Comparison of ENCODE assay signal across 16 cellular contexts in genomic region chr10:14536269-14536903, GRCh38.
DNase-seq lines count a peak whose midpoint lies in the region; ATAC-seq and TF ChIP-seq lines count a peak whose summit lies in the region.
"Had no signal": no experiment of that assay in that cellular context is flagged by ENCODE, and none has a peak within 500 bp of the region (broad histone marks: within the 10 kb centered on the region; RNA-seq: fewer than 3 reads in every experiment).

No MANE protein-coding gene starts in this region.

- peaks cover 5 to 18% of the 10 kb centered on the region in 2 donors for H3K36me3 Mint-ChIP-seq in activated naive CD4-positive, alpha-beta T cell treated with anti-CD3 and anti-CD28 coated beads, Interleukin-2, amount 50 U/mL, for 72 hours
- peaks cover 51% of the 10 kb centered on the region for H3K36me3 Mint-ChIP-seq in activated naive CD4-positive, alpha-beta T cell treated with anti-CD3 and anti-CD28 coated beads, Interleukin-2, amount 10 ng/mL, durations not matched to agents 7 days and 5 days

- CTCF ChIA-PET in activated naive CD4-positive, alpha-beta T cell treated with anti-CD3 and anti-CD28 coated beads, Interleukin-2, amount 10 ng/mL, durations not matched to agents 7 days and 5 days (lab: Charles Lee), result interaction anchor here (0.9 to 4.6 kb wide), 21 partner anchors 8 to 334 kb away, joined by 3 to 47 read pairs (median 4); no protein-coding TSS in a partner anchor

- TF ChIP-seq POLR2A in right lobe of liver (IDR thresholded peaks at IDR 0.05), result no peak

- H3K36me3 ChIP-seq in right lobe of liver (peaks cover 0 to 9% (median 0%) of the 10 kb centered on the region in 4 donors), thoracic aorta (no peaks in the 10 kb centered on the region)

- H3K27ac ChIP-seq in coronary artery, result peak overlapping the region; percentile 15 to 61
- H3K27ac ChIP-seq in right lobe of liver, result peak overlapping the region; percentile 65 to 77 (median 74)
- peak overlapping the region; percentile 46 to 69 for H3K27ac ChIP-seq in thoracic aorta
- H3K27ac ChIP-seq: BLaER1, foreskin keratinocyte had no signal

- H3K9me3 ChIP-seq in right lobe of liver, result no peaks in the 10 kb centered on the region
- no peaks in the 10 kb centered on the region for H3K9me3 ChIP-seq in thoracic aorta
- H3K9me3 ChIP-seq: BLaER1 had no signal

- H3K4me3 Mint-ChIP-seq in activated naive CD4-positive, alpha-beta T cell treated with anti-CD3 and anti-CD28 coated beads, Interleukin-2, amount 10 ng/mL, durations not matched to agents 7 days and 5 days, result no peak overlapping the region
- H3K4me3 Mint-ChIP-seq: activated naive CD8-positive, alpha-beta T cell treated with anti-CD3 and anti-CD28 coated beads for 36 hours; activated T-cell treated with anti-CD3 and anti-CD28 coated beads, Interleukin-2, amount 50 U/mL, for 72 hours; brain; nephron had no signal

- TF ChIP-seq CTCF in coronary artery (IDR thresholded peaks at IDR 0.05) (no peak), right lobe of liver (IDR thresholded peaks at IDR 0.05) (no peak), thoracic aorta (IDR thresholded peaks at IDR 0.05) (no peak)

- H3K4me3 ChIP-seq in coronary artery (peak overlapping the region; percentile 33), right lobe of liver (peak overlapping the region in 1 of 3 donors; percentile 4), thoracic aorta (peak overlapping the region; percentile 58)
- H3K4me3 ChIP-seq: BLaER1 had no signal

- no peak for ATAC-seq in activated naive CD4-positive, alpha-beta T cell treated with anti-CD3 and anti-CD28 coated beads, Interleukin-2, amount 50 U/mL, for 72 hours
- ATAC-seq in right lobe of liver (peak; percentile 22 to 65 (median 52)), thoracic aorta (ENCODE audit: insufficient number of reproducible peaks, low FRiP score, low read depth) (peak; percentile 59), HG03571 (IDR thresholded peaks at IDR 0.05; ENCODE audit: unreplicated experiment) (no peak), HG02840 (IDR thresholded peaks at IDR 0.05; ENCODE audit: low FRiP score, unreplicated experiment) (no peak)

- DNase-seq in activated naive CD4-positive, alpha-beta T cell treated with anti-CD3 and anti-CD28 coated beads, Interleukin-2, amount 50 U/mL, for 72 hours (ENCODE audit: low spot score in 2 of 2), result no peak
- no peak for DNase-seq in activated naive CD4-positive, alpha-beta T cell treated with anti-CD3 and anti-CD28 coated beads, Interleukin-2, amount 10 ng/mL, durations not matched to agents 7 days and 5 days
- no peak for DNase-seq in coronary artery (ENCODE audit: low spot score)
- no peak for DNase-seq in right lobe of liver
- DNase-seq in thoracic aorta (ENCODE audit: low spot score), result no peak
- DNase-seq in NCI-H187 treated with DMSO at 0.1 percent for 48 hours (lab: John Stamatoyannopoulos, UW), result no peak
- DNase-seq: DMS 273 treated with DMSO at 0.1 percent for 48 hours, NCI-H2171 had no signal

- 42% methylated on average over 13 of the region's 13 CpGs for WGBS in right lobe of liver (ENCODE audit: insufficient coverage, low coverage, low lambda C conversion rate, missing lambda C conversion rate)

- intact Hi-C loops in right lobe of liver (cut with DNase I), result no loop called here

- H3K27me3 Mint-ChIP-seq in activated naive CD4-positive, alpha-beta T cell treated with anti-CD3 and anti-CD28 coated beads, Interleukin-2, amount 10 ng/mL, durations not matched to agents 7 days and 5 days, result no peaks in the 10 kb centered on the region
- H3K27me3 Mint-ChIP-seq: activated naive CD8-positive, alpha-beta T cell treated with anti-CD3 and anti-CD28 coated beads for 36 hours; brain had no signal

- H3K27me3 ChIP-seq in right lobe of liver (no peaks in the 10 kb centered on the region), thoracic aorta (replicated peaks; ENCODE audit: insufficient read depth) (no peaks in the 10 kb centered on the region)
- H3K27me3 ChIP-seq: BLaER1, foreskin keratinocyte had no signal

- H3K9me3 Mint-ChIP-seq in activated naive CD4-positive, alpha-beta T cell treated with anti-CD3 and anti-CD28 coated beads, Interleukin-2, amount 50 U/mL, for 72 hours, result no peaks in the 10 kb centered on the region
- no peaks in the 10 kb centered on the region for H3K9me3 Mint-ChIP-seq in activated naive CD4-positive, alpha-beta T cell treated with anti-CD3 and anti-CD28 coated beads, Interleukin-2, amount 10 ng/mL, durations not matched to agents 7 days and 5 days
- H3K9me3 Mint-ChIP-seq: activated naive CD8-positive, alpha-beta T cell treated with anti-CD3 and anti-CD28 coated beads for 36 hours; activated T-cell treated with anti-CD3 and anti-CD28 coated beads, Interleukin-2, amount 50 U/mL, for 72 hours; brain; nephron had no signal

- H3K27ac Mint-ChIP-seq in activated naive CD4-positive, alpha-beta T cell treated with anti-CD3 and anti-CD28 coated beads, Interleukin-2, amount 50 U/mL, for 72 hours, result peak overlapping the region; percentile 66 to 88
- H3K27ac Mint-ChIP-seq in activated naive CD4-positive, alpha-beta T cell treated with anti-CD3 and anti-CD28 coated beads, Interleukin-2, amount 10 ng/mL, durations not matched to agents 7 days and 5 days, result no peak overlapping the region
- H3K27ac Mint-ChIP-seq: activated T-cell treated with anti-CD3 and anti-CD28 coated beads, Interleukin-2, amount 50 U/mL, for 72 hours had no signal

- H3K4me1 ChIP-seq in right lobe of liver, result peaks cover 0 to 47% (median 17%) of the 10 kb centered on the region in 4 donors
- peaks cover 4 to 28% of the 10 kb centered on the region in 2 donors for H3K4me1 ChIP-seq in thoracic aorta (ENCODE audit: control insufficient read depth in 1 of 2, low read depth in 2 of 2)
- H3K4me1 ChIP-seq: foreskin keratinocyte had no signal

- H3K4me1 Mint-ChIP-seq in activated naive CD4-positive, alpha-beta T cell treated with anti-CD3 and anti-CD28 coated beads, Interleukin-2, amount 10 ng/mL, durations not matched to agents 7 days and 5 days, result peaks cover 72% of the 10 kb centered on the region

Comparison
In these comparisons a context has a peak if more than half of its experiments do, and no peak if none do; other contexts are left out.
1. ATAC-seq: peak in right lobe of liver (4 of 4) and thoracic aorta (single experiment); none in activated naive CD4-positive, alpha-beta T cell treated with anti-CD3 and anti-CD28 coated beads, Interleukin-2, amount 50 U/mL, for 72 hours (0 of 2), HG03571 (single experiment) and HG02840 (single experiment).
2. Peak in every context shown above with its lines, with median percentiles within 50 percentile points of each other: H3K27ac ChIP-seq.